Comparison of ENCODE assay signal across 21 cellular contexts in genomic region chr11:129996113-129996870, GRCh38. TPM values are rescaled to one million over a fixed set of nuclear protein-coding genes. Genes with fewer than 3 reads are reported as not detected.
A peak's percentile ranks its signal among the peaks of the same experiment; 100 is the strongest.
DNase-seq lines count a peak whose midpoint lies in the region; ATAC-seq and TF ChIP-seq lines count a peak whose summit lies in the region.
"Had no signal": no experiment of that assay in that cellular context is flagged by ENCODE, and none has a peak within 500 bp of the region (broad histone marks: within the 10 kb centered on the region; RNA-seq: fewer than 3 reads in every experiment).

No MANE protein-coding gene starts in this region.

- in situ Hi-C loops in Panc1 (cut with HindIII; ENCODE audit: low pct_unique_long_range_greater_than_20kb, low sequenced_read_pairs): no loop called here

- H3K27ac ChIP-seq in A673 (ENCODE audit: low read depth, low read length, poor library complexity, severe bottlenecking) (peak overlapping the region; percentile 15), Panc1 (ENCODE audit: low read length) (peak overlapping the region; percentile 13; the same call in 1 of the 2 replicates), fibroblast of lung (ENCODE audit: insufficient read depth, low read length) (no peak overlapping the region)
- H3K27ac ChIP-seq: epithelial cell of prostate, neutrophil had no signal

- CTCF ChIA-PET in A673 (lab: Charles Lee) (interaction anchor here (0.5 kb wide), 1 partner anchor 75 kb away, joined by 10 read pairs; no protein-coding TSS in a partner anchor), Panc1 (lab: Charles Lee) (no interaction called here)
- CTCF ChIA-PET in activated CD4-positive, alpha-beta memory T cell treated with anti-CD3 and anti-CD28 coated beads, Interleukin-2, amount 10 ng/mL, durations not matched to agents 7 days and 5 days (lab: Charles Lee): interaction anchor here (1.0 kb wide), 1 partner anchor 13 kb away, joined by 3 read pairs; no protein-coding TSS in a partner anchor

- peaks cover 17% of the 10 kb centered on the region for H3K79me2 ChIP-seq in fibroblast of lung (ENCODE audit: control insufficient read depth, insufficient read depth, low read length)

- DNase-seq in A673 (ENCODE audit: low spot score) (peak; percentile 22), Panc1 (ENCODE audit: low read depth, low spot score) (no peak), fibroblast of lung (ENCODE audit: low read depth in 2 of 2) (peak in 1 of 2 donors; percentile 12), myocyte (ENCODE audit: low read depth) (peak; percentile 11), NCI-H69 (lab: John Stamatoyannopoulos, UW) (no peak), omental fat pad (ENCODE audit: low spot score) (no peak)
- DNase-seq in activated CD4-positive, alpha-beta memory T cell treated with anti-CD3 and anti-CD28 coated beads, Interleukin-2, amount 10 ng/mL, durations not matched to agents 7 days and 5 days: no peak
- DNase-seq: activated CD4-positive, CD25-positive, alpha-beta regulatory T cell treated with anti-CD3 and anti-CD28 coated beads, Interleukin-2, amount 50 U/mL, for 72 hours; activated gamma-delta T cell; COR-L47; IMR-90; mesenchymal stem cell; NCI-H187; NCI-H510A; stimulated activated CD4-positive, alpha-beta T cell treated with anti-CD3 and anti-CD28 coated beads, Interleukin-1b, Interleukin-23, amount 100 ng/mL, for 48 hours; stomach had no signal

- no peak overlapping the region for H2AFZ ChIP-seq in fibroblast of lung (ENCODE audit: low read length)

- H3K36me3 ChIP-seq in A673 (ENCODE audit: insufficient read depth, low read length, poor library complexity, severe bottlenecking): no peaks in the 10 kb centered on the region
- H3K36me3 ChIP-seq in Panc1 (ENCODE audit: control insufficient read depth, insufficient read depth, low read length): no peaks in the 10 kb centered on the region
- no peaks in the 10 kb centered on the region for H3K36me3 ChIP-seq in fibroblast of lung (ENCODE audit: control insufficient read depth, insufficient read depth, low read length)
- H3K36me3 ChIP-seq: neutrophil, stomach had no signal

- H3K4me1 Mint-ChIP-seq in activated CD4-positive, alpha-beta memory T cell treated with anti-CD3 and anti-CD28 coated beads, Interleukin-2, amount 10 ng/mL, durations not matched to agents 7 days and 5 days: peaks cover 25% of the 10 kb centered on the region

- no peaks in the 10 kb centered on the region for H3K9me3 ChIP-seq in A673 (ENCODE audit: low read depth, low read length, poor library complexity, severe bottlenecking)
- no peaks in the 10 kb centered on the region for H3K9me3 ChIP-seq in Panc1 (ENCODE audit: control insufficient read depth, insufficient read depth, low read depth, low read length)
- no peaks in the 10 kb centered on the region for H3K9me3 ChIP-seq in fibroblast of lung (ENCODE audit: control insufficient read depth, insufficient read depth, low read depth, low read length)
- H3K9me3 ChIP-seq: neutrophil, stomach had no signal

- H3K4me1 ChIP-seq in A673 (ENCODE audit: insufficient read depth, low read length, poor library complexity, severe bottlenecking): peaks cover 10% of the 10 kb centered on the region
- peaks cover 36% of the 10 kb centered on the region for H3K4me1 ChIP-seq in Panc1 (ENCODE audit: control insufficient read depth, insufficient read depth, low read length)
- no peaks in the 10 kb centered on the region for H3K4me1 ChIP-seq in fibroblast of lung (ENCODE audit: control insufficient read depth, extremely low read depth, insufficient read depth, low read length)

- no peak overlapping the region for H3K4me3 ChIP-seq in A673 (ENCODE audit: low read depth, low read length, poor library complexity, severe bottlenecking)
- no peak overlapping the region for H3K4me3 ChIP-seq in Panc1 (ENCODE audit: low read depth in 2 of 2, low read length in 2 of 2)
- no peak overlapping the region for H3K4me3 ChIP-seq in fibroblast of lung (replicated peaks in 1 of 4; ENCODE audit: control extremely low read depth in 1 of 4, insufficient read depth in 1 of 4, low read depth in 3 of 4, low read length in 4 of 4)
- H3K4me3 ChIP-seq: GM12878, stomach had no signal

- H4K20me1 ChIP-seq in fibroblast of lung (ENCODE audit: control insufficient read depth, extremely low read depth, insufficient read depth, low read length): no peaks in the 10 kb centered on the region

- H3K27ac Mint-ChIP-seq in activated CD4-positive, alpha-beta memory T cell treated with anti-CD3 and anti-CD28 coated beads, Interleukin-2, amount 10 ng/mL, durations not matched to agents 7 days and 5 days: no peak overlapping the region

- BruUV-seq in A673 (replicated peaks; lab: Mats Ljungman, UMichigan) (no TSS peak), Panc1 (replicated peaks; lab: Mats Ljungman, UMichigan) (no TSS peak)

- no peaks in the 10 kb centered on the region for H3K27me3 ChIP-seq in A673 (replicated peaks; ENCODE audit: insufficient read depth, low read depth, low read length, poor library complexity)
- H3K27me3 ChIP-seq in Panc1 (ENCODE audit: control insufficient read depth, insufficient read depth, low read length): no peaks in the 10 kb centered on the region
- H3K27me3 ChIP-seq in fibroblast of lung (ENCODE audit: control insufficient read depth, insufficient read depth, low read length): no peaks in the 10 kb centered on the region
- H3K27me3 ChIP-seq: neutrophil, stomach had no signal

- no peak for ATAC-seq in Panc1
- ATAC-seq in HG03045 (IDR thresholded peaks at IDR 0.05; ENCODE audit: unreplicated experiment): no peak
- ATAC-seq in omental fat pad (ENCODE audit: low FRiP score): no peak
- ATAC-seq: GM12878, sciatic nerve had no signal

- TF ChIP-seq CTCF in A673 (conservative IDR thresholded peaks at IDR 0.05; ENCODE audit: low read depth, low read length) (no peak), Panc1 (IDR thresholded peaks at IDR 0.05) (no peak), fibroblast of lung (conservative IDR thresholded peaks at IDR 0.05 in 1 of 2, IDR thresholded peaks at IDR 0.05 in 1 of 2; ENCODE audit: low read depth in 1 of 2, low read length in 2 of 2) (no peak), omental fat pad (IDR thresholded peaks at IDR 0.05) (no peak)

- no peaks in the 10 kb centered on the region for H3K9me3 Mint-ChIP-seq in activated CD4-positive, alpha-beta memory T cell treated with anti-CD3 and anti-CD28 coated beads, Interleukin-2, amount 10 ng/mL, durations not matched to agents 7 days and 5 days

- H3K27me3 Mint-ChIP-seq in activated CD4-positive, alpha-beta memory T cell treated with anti-CD3 and anti-CD28 coated beads, Interleukin-2, amount 10 ng/mL, durations not matched to agents 7 days and 5 days: no peaks in the 10 kb centered on the region

- peak overlapping the region; percentile 7 for H3K4me2 ChIP-seq in fibroblast of lung (ENCODE audit: extremely low read depth, insufficient read depth, low read length)

- POLR2A ChIA-PET in A673 (lab: Charles Lee; ENCODE audit: low non-redundant PET) (no interaction called here), Panc1 (lab: Charles Lee) (no interaction called here)
- POLR2A ChIA-PET in activated CD4-positive, alpha-beta memory T cell treated with anti-CD3 and anti-CD28 coated beads, Interleukin-2, amount 10 ng/mL, durations not matched to agents 7 days and 5 days (lab: Charles Lee): no interaction called here

- intact Hi-C loops in A673 (cut with micrococcal nuclease; ENCODE audit: unreplicated experiment): no loop called here
- intact Hi-C loops in Panc1 (cut with micrococcal nuclease; ENCODE audit: unreplicated experiment): no loop called here

- H3K9ac ChIP-seq in fibroblast of lung (ENCODE audit: insufficient read depth, low read length): no peak overlapping the region

- no peak overlapping the region for H3K4me3 Mint-ChIP-seq in activated CD4-positive, alpha-beta memory T cell treated with anti-CD3 and anti-CD28 coated beads, Interleukin-2, amount 10 ng/mL, durations not matched to agents 7 days and 5 days

- H3K36me3 Mint-ChIP-seq in activated CD4-positive, alpha-beta memory T cell treated with anti-CD3 and anti-CD28 coated beads, Interleukin-2, amount 10 ng/mL, durations not matched to agents 7 days and 5 days (ENCODE audit: low read depth): peaks cover 9% of the 10 kb centered on the region

RNA-seq across cellular contexts. Expression of gene PRDM10, which starts 6.3 kb away (rescaled TPM):
- 17.9 and 18.1 TPM in 2 replicates for total RNA-seq in A673 (2021)
- 12.5 TPM for total RNA-seq in Panc1 (2021; ENCODE audit: unreplicated experiment)
- polyA plus RNA-seq in Panc1 (2012; ENCODE audit: insufficient read length): 8.6 TPM
- total RNA-seq in fibroblast of lung: 2.5 and 3.3 TPM in 2 replicates
- 2.9 and 3.7 TPM in 2 replicates for polyA plus RNA-seq in fibroblast of lung
- polyA plus RNA-seq in fibroblast of lung (2012): 2.3 and 2.5 TPM in 2 replicates
- polyA minus RNA-seq in fibroblast of lung (ENCODE audit: low replicate concordance): 41.0 and 61.6 TPM in 2 replicates
- total RNA-seq in myocyte: 7.0 and 8.1 TPM in 2 replicates
- 2.5 TPM for polyA plus RNA-seq in myocyte (2012)
- total RNA-seq in activated CD4-positive, alpha-beta memory T cell treated with anti-CD3 and anti-CD28 coated beads, Interleukin-2, amount 10 ng/mL, durations not matched to agents 7 days and 5 days: 10 to 100 TPM; 11.7 to 12.6 TPM
- 10 to 100 TPM in 1 of 4 donors, 1 to 10 TPM in 3; 7.2 to 13.4 (median 8.1) TPM for total RNA-seq in omental fat pad

Comparison
In these comparisons a context has a peak if more than half of its experiments do, and no peak if none do; other contexts are left out.
1. DNase-seq: peak in A673 (single experiment) and myocyte (single experiment); none in Panc1 (single experiment), activated CD4-positive, alpha-beta memory T cell treated with anti-CD3 and anti-CD28 coated beads, Interleukin-2, amount 10 ng/mL, durations not matched to agents 7 days and 5 days (single experiment), NCI-H69 (single experiment) and omental fat pad (single experiment).